Comparison of ENCODE assay signal across 8 cellular contexts in genomic region chr2:128027801-128028667, GRCh38. TPM values are rescaled to one million over a fixed set of nuclear protein-coding genes. Genes with fewer than 3 reads are reported as not detected.
DNase-seq lines count a peak whose midpoint lies in the region; ATAC-seq and TF ChIP-seq lines count a peak whose summit lies in the region.

Gene SAP130, minus strand, starts transcription at chr2:128028059. Its CDS starts 1,767 bp downstream, at chr2:128026292.

- no peaks in the 10 kb centered on the region for H3K9me3 ChIP-seq in mononuclear cell (ENCODE audit: low read depth, low read length)

- DNase-seq in DMS53 (lab: John Stamatoyannopoulos, UW) (peak; percentile 98), OCI-M2 (lab: John Stamatoyannopoulos, UW; ENCODE audit: unreplicated experiment) (peak; percentile 55), activated T-cell treated with anti-CD3 and anti-CD28 coated beads for 24 hours (ENCODE audit: low read depth) (peak; percentile 96), epithelial cell of esophagus (ENCODE audit: low read depth) (peak; percentile 98)
- DNase-seq in stimulated activated CD8-positive, alpha-beta memory T cell treated with anti-CD3 and anti-CD28 coated beads, Interleukin-2, amount 100 ng/mL, for 48 hours (ENCODE audit: low read depth in 2 of 2) = peak; percentile 98

- no peak for TF ChIP-seq EP300 in Ishikawa (IDR thresholded peaks at IDR 0.05; ENCODE audit: borderline replicate concordance)

- peak; percentile 67 for ATAC-seq in GM21619 (IDR thresholded peaks at IDR 0.05; ENCODE audit: unreplicated experiment)

- no peak for TF ChIP-seq RAD21 in Ishikawa (IDR thresholded peaks at IDR 0.05; ENCODE audit: low read depth)

- peaks cover 26% of the 10 kb centered on the region for H3K4me1 ChIP-seq in mononuclear cell (ENCODE audit: insufficient read depth, low read length)

- H3K27me3 ChIP-seq in mononuclear cell (ENCODE audit: insufficient read depth, low read length) = no peaks in the 10 kb centered on the region

- H3K4me3 ChIP-seq in epithelial cell of esophagus (ENCODE audit: low read length) (peak within 1 kb of the TSS; percentile 86), mononuclear cell (ENCODE audit: low read length) (peak within 1 kb of the TSS; percentile 81)

- TF ChIP-seq CTCF in epithelial cell of esophagus (IDR thresholded peaks at IDR 0.05; ENCODE audit: insufficient read depth, low read depth, low read length, missing control alignments) = no peak

TF ChIP-seq in Ishikawa, 13 proteins besides CTCF, POLR2A, EP300 and RAD21:
- TF ChIP-seq TEAD4 (IDR thresholded peaks at IDR 0.05) (peak; percentile 35; the same call in 1 of the 2 replicates), NFIC (IDR thresholded peaks at IDR 0.05) (no peak), FOXM1 (IDR thresholded peaks at IDR 0.05; ENCODE audit: borderline replicate concordance, low read depth) (no peak), YY1 (IDR thresholded peaks at IDR 0.05; ENCODE audit: low read depth) (peak; percentile 56; the same call in 1 of the 2 replicates), TAF1 (IDR thresholded peaks at IDR 0.05; ENCODE audit: low read depth) (peak; percentile 27; the same call in 1 of the 2 replicates)
- TF ChIP-seq, protein P1, sequence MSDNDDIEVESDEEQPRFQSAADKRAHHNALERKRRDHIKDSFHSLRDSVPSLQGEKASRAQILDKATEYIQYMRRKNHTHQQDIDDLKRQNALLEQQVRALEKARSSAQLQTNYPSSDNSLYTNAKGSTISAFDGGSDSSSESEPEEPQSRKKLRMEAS (IDR thresholded peaks at IDR 0.05) = peak; percentile 40

RNA-seq across cellular contexts. Expression of gene SAP130, which starts in this region (rescaled TPM):
- 9.0 TPM for total RNA-seq in mononuclear cell

Comparison
In these comparisons a context has a peak if more than half of its experiments do, and no peak if none do; other contexts are left out.
1. Peak in every context shown above with its lines: DNase-seq, ATAC-seq and H3K4me3 ChIP-seq.